Comparison of ENCODE assay signal across 40 cellular contexts in genomic region chr16:770411-770810, GRCh38. TPM values are rescaled to one million over a fixed set of nuclear protein-coding genes. Genes with fewer than 3 reads are reported as not detected.
"Had no signal": no experiment of that assay in that cellular context is flagged by ENCODE, and none has a peak within 500 bp of the region (broad histone marks: within the 10 kb centered on the region; RNA-seq: fewer than 3 reads in every experiment).

No MANE protein-coding gene starts in this region.

- H3K4me1 Mint-ChIP-seq: activated B cell treated with CpG ODN at 0.5 μM for 24 hours; activated CD4-positive, alpha-beta T cell treated with anti-CD3 and anti-CD28 coated beads, Interleukin-2, amount 10 ng/mL, durations not matched to agents 24 days and 14 days; activated naive CD8-positive, alpha-beta T cell treated with anti-CD3 and anti-CD28 coated beads for 36 hours; activated T-helper 17 cell treated with anti-CD3 and anti-CD28 coated beads, Interleukin-2, amount 50 U/mL, for 72 hours had no signal

- H3K4me3 Mint-ChIP-seq: activated B cell treated with CpG ODN at 0.5 μM for 24 hours; activated CD4-positive, alpha-beta memory T cell treated with anti-CD3 and anti-CD28 coated beads for 36 hours; activated CD4-positive, alpha-beta T cell treated with anti-CD3 and anti-CD28 coated beads, Interleukin-2, amount 10 ng/mL, durations not matched to agents 24 days and 14 days; activated CD8-positive, alpha-beta T cell treated with anti-CD3 and anti-CD28 coated beads for 36 hours; activated naive CD4-positive, alpha-beta T cell treated with anti-CD3 and anti-CD28 coated beads for 36 hours; activated naive CD8-positive, alpha-beta T cell treated with anti-CD3 and anti-CD28 coated beads for 36 hours; activated T-cell treated with anti-CD3 and anti-CD28 coated beads, Interleukin-2, amount 50 U/mL, for 4 hours; activated T-cell treated with anti-CD3 and anti-CD28 coated beads, Interleukin-2, amount 50 U/mL, for 72 hours; activated T-helper 1 cell treated with anti-CD3 and anti-CD28 coated beads, Interleukin-12 subunit alpha, Interleukin-12 subunit beta, Interleukin-2, Interleukin-4 antibody, amounts not matched to agents 30 ng/mL and 10 ng/mL and 1 ng/mL, durations not matched to agents 14 hours and 24 hours and 36 hours; activated T-helper 17 cell treated with anti-CD3 and anti-CD28 coated beads, Interleukin-2, amount 50 U/mL, for 72 hours; T-helper 1 cell treated with Interleukin-12 subunit alpha and Interleukin-12 subunit beta and Interleukin-4 antibody, amounts not matched to agents 30 μg/mL and 1 μg/mL, for 36 hours; T-helper 2 cell treated with Interferon-gamma antibody and Interleukin-4, amounts not matched to agents 5 μg/mL and 100 μg/mL, for 36 hours had no signal

- FAIRE-seq: astrocyte, TTC549 had no signal

- H3K27ac ChIP-seq: adrenal gland, body of pancreas, brain microvascular endothelial cell, breast epithelium, VCaP had no signal

- H3K36me3 ChIP-seq: adrenal gland, brain microvascular endothelial cell, breast epithelium had no signal

- DNase-seq: activated B cell treated with CpG ODN at 0.5 μM for 24 hours; activated CD4-positive, alpha-beta memory T cell treated with anti-CD3 and anti-CD28 coated beads for 36 hours; activated CD4-positive, alpha-beta T cell treated with anti-CD3 and anti-CD28 coated beads for 4 hours; activated CD4-positive, alpha-beta T cell treated with anti-CD3 and anti-CD28 coated beads, Interleukin-2, amount 10 ng/mL, durations not matched to agents 24 days and 14 days; activated CD4-positive, alpha-beta T cell treated with anti-CD3 and anti-CD28 coated beads, Interleukin-2, amount 50 U/mL, for 1 hour; activated CD4-positive, alpha-beta T cell treated with anti-CD3 and anti-CD28 coated beads, Interleukin-2, amount 50 U/mL, for 4 hours; activated CD4-positive, CD25-positive, alpha-beta regulatory T cell treated with anti-CD3 and anti-CD28 coated beads, Interleukin-2, amount 50 U/mL, for 72 hours; activated CD8-positive, alpha-beta memory T cell treated with anti-CD3 and anti-CD28 coated beads, Interleukin-2, amount 50 U/mL, for 4 hours; activated CD8-positive, alpha-beta T cell treated with anti-CD3 and anti-CD28 coated beads for 36 hours; activated effector memory CD4-positive, alpha-beta T cell treated with anti-CD3 and anti-CD28 coated beads, Interleukin-2, amount 50 U/mL, for 16 hours; activated gamma-delta T cell treated with Interleukin-2 at 50 U/mL for 16 hours; activated naive CD4-positive, alpha-beta T cell; activated naive CD4-positive, alpha-beta T cell treated with anti-CD3 and anti-CD28 coated beads for 36 hours; activated naive CD4-positive, alpha-beta T cell treated with anti-CD3 and anti-CD28 coated beads, Interleukin-2, amount 50 U/mL, for 16 hours; activated naive CD8-positive, alpha-beta T cell treated with anti-CD3 and anti-CD28 coated beads for 36 hours; activated T-cell treated with anti-CD3 and anti-CD28 coated beads for 4 hours; activated T-cell treated with anti-CD3 and anti-CD28 coated beads, Interleukin-2, amount 50 U/mL, for 1 hour; activated T-cell treated with anti-CD3 and anti-CD28 coated beads, Interleukin-2, amount 50 U/mL, for 4 hours; activated T-cell treated with anti-CD3 and anti-CD28 coated beads, Interleukin-2, amount 50 U/mL, for 72 hours; adrenal gland; amniotic stem cell; aorta; body of pancreas; brain microvascular endothelial cell; central memory CD4-positive, alpha-beta T cell; SW 1271; T-helper 1 cell; T-helper 2 cell; T-helper 9 cell had no signal

- H3K4me3 ChIP-seq: adrenal gland, body of pancreas, breast epithelium had no signal

- H3K27ac Mint-ChIP-seq: activated B cell treated with CpG ODN at 0.5 μM for 24 hours; activated CD4-positive, alpha-beta memory T cell treated with anti-CD3 and anti-CD28 coated beads for 36 hours; activated CD4-positive, alpha-beta T cell treated with anti-CD3 and anti-CD28 coated beads, Interleukin-2, amount 10 ng/mL, durations not matched to agents 24 days and 14 days; activated CD8-positive, alpha-beta T cell treated with anti-CD3 and anti-CD28 coated beads for 36 hours; activated naive CD4-positive, alpha-beta T cell treated with anti-CD3 and anti-CD28 coated beads for 36 hours; activated naive CD8-positive, alpha-beta T cell treated with anti-CD3 and anti-CD28 coated beads for 36 hours; activated T-cell treated with anti-CD3 and anti-CD28 coated beads, Interleukin-2, amount 50 U/mL, for 72 hours; activated T-helper 1 cell treated with anti-CD3 and anti-CD28 coated beads, Interleukin-12 subunit alpha, Interleukin-12 subunit beta, Interleukin-2, Interleukin-4 antibody, amounts not matched to agents 30 ng/mL and 10 ng/mL and 1 ng/mL, durations not matched to agents 14 hours and 24 hours and 36 hours; activated T-helper 17 cell treated with anti-CD3 and anti-CD28 coated beads, Interleukin-2, amount 50 U/mL, for 72 hours; T-helper 1 cell treated with Interleukin-12 subunit alpha and Interleukin-12 subunit beta and Interleukin-4 antibody, amounts not matched to agents 30 μg/mL and 1 μg/mL, for 36 hours; T-helper 2 cell treated with Interferon-gamma antibody and Interleukin-4, amounts not matched to agents 5 μg/mL and 100 μg/mL, for 36 hours had no signal

- H3K27me3 Mint-ChIP-seq: activated B cell treated with CpG ODN at 0.5 μM for 24 hours; activated CD4-positive, alpha-beta memory T cell treated with anti-CD3 and anti-CD28 coated beads for 36 hours; activated CD4-positive, alpha-beta T cell treated with anti-CD3 and anti-CD28 coated beads, Interleukin-2, amount 10 ng/mL, durations not matched to agents 24 days and 14 days; activated CD8-positive, alpha-beta T cell treated with anti-CD3 and anti-CD28 coated beads for 36 hours; activated naive CD8-positive, alpha-beta T cell treated with anti-CD3 and anti-CD28 coated beads for 36 hours; activated T-helper 17 cell treated with anti-CD3 and anti-CD28 coated beads, Interleukin-2, amount 50 U/mL, for 72 hours had no signal

- H3K36me3 Mint-ChIP-seq: activated CD4-positive, alpha-beta memory T cell treated with anti-CD3 and anti-CD28 coated beads for 36 hours; activated naive CD4-positive, alpha-beta T cell treated with anti-CD3 and anti-CD28 coated beads, Interleukin-2, amount 50 U/mL, for 72 hours; activated naive CD8-positive, alpha-beta T cell treated with anti-CD3 and anti-CD28 coated beads for 36 hours had no signal

- ATAC-seq: activated CD8-positive, alpha-beta T cell treated with anti-CD3 and anti-CD28 coated beads for 36 hours; activated naive CD4-positive, alpha-beta T cell treated with anti-CD3 and anti-CD28 coated beads, Interleukin-2, amount 50 U/mL, for 72 hours; activated T-cell treated with anti-CD3 and anti-CD28 coated beads, Interleukin-2, amount 50 U/mL, for 4 hours; activated T-cell treated with anti-CD3 and anti-CD28 coated beads, Interleukin-2, amount 50 U/mL, for 72 hours; activated T-helper 17 cell treated with anti-CD3 and anti-CD28 coated beads, Interleukin-2, amount 50 U/mL, for 72 hours; body of pancreas had no signal

- H3K4me1 ChIP-seq: adrenal gland, body of pancreas, breast epithelium had no signal

- H3K9me3 Mint-ChIP-seq: activated B cell treated with CpG ODN at 0.5 μM for 24 hours; activated CD4-positive, alpha-beta memory T cell treated with anti-CD3 and anti-CD28 coated beads for 36 hours; activated CD4-positive, alpha-beta T cell treated with anti-CD3 and anti-CD28 coated beads, Interleukin-2, amount 10 ng/mL, durations not matched to agents 24 days and 14 days; activated CD8-positive, alpha-beta T cell treated with anti-CD3 and anti-CD28 coated beads for 36 hours; activated naive CD4-positive, alpha-beta T cell treated with anti-CD3 and anti-CD28 coated beads for 36 hours; activated naive CD4-positive, alpha-beta T cell treated with anti-CD3 and anti-CD28 coated beads, Interleukin-2, amount 50 U/mL, for 72 hours; activated naive CD8-positive, alpha-beta T cell treated with anti-CD3 and anti-CD28 coated beads for 36 hours; activated T-cell treated with anti-CD3 and anti-CD28 coated beads, Interleukin-2, amount 50 U/mL, for 4 hours; activated T-cell treated with anti-CD3 and anti-CD28 coated beads, Interleukin-2, amount 50 U/mL, for 72 hours; activated T-helper 1 cell treated with anti-CD3 and anti-CD28 coated beads, Interleukin-12 subunit alpha, Interleukin-12 subunit beta, Interleukin-2, Interleukin-4 antibody, amounts not matched to agents 30 ng/mL and 10 ng/mL and 1 ng/mL, durations not matched to agents 14 hours and 24 hours and 36 hours; activated T-helper 17 cell treated with anti-CD3 and anti-CD28 coated beads, Interleukin-2, amount 50 U/mL, for 72 hours; T-helper 1 cell treated with Interleukin-12 subunit alpha and Interleukin-12 subunit beta and Interleukin-4 antibody, amounts not matched to agents 30 μg/mL and 1 μg/mL, for 36 hours; T-helper 2 cell treated with Interferon-gamma antibody and Interleukin-4, amounts not matched to agents 5 μg/mL and 100 μg/mL, for 36 hours had no signal

- H3K9me3 ChIP-seq: adrenal gland, body of pancreas, breast epithelium had no signal

- H3K27me3 ChIP-seq: adrenal gland, body of pancreas, brain microvascular endothelial cell had no signal

RNA-seq across cellular contexts. Expression of gene MSLN, which starts 9.9 kb away (rescaled TPM):
- total RNA-seq: activated B cell treated with CpG ODN at 0.5 μM for 24 hours; activated CD4-positive, alpha-beta memory T cell treated with anti-CD3 and anti-CD28 coated beads for 36 hours; activated CD4-positive, alpha-beta T cell treated with anti-CD3 and anti-CD28 coated beads, Interleukin-2, amount 10 ng/mL, durations not matched to agents 24 days and 14 days; activated CD8-positive, alpha-beta memory T cell treated with anti-CD3 and anti-CD28 coated beads for 36 hours; activated CD8-positive, alpha-beta T cell treated with anti-CD3 and anti-CD28 coated beads for 36 hours; activated naive CD4-positive, alpha-beta T cell treated with anti-CD3 and anti-CD28 coated beads for 36 hours; activated naive CD4-positive, alpha-beta T cell treated with anti-CD3 and anti-CD28 coated beads, Interleukin-2, amount 50 U/mL, for 72 hours; activated naive CD8-positive, alpha-beta T cell treated with anti-CD3 and anti-CD28 coated beads for 36 hours; activated T-cell treated with anti-CD3 and anti-CD28 coated beads, Interleukin-2, amount 50 U/mL, for 72 hours; activated T-helper 1 cell treated with anti-CD3 and anti-CD28 coated beads, Interleukin-12 subunit alpha, Interleukin-12 subunit beta, Interleukin-2, Interleukin-4 antibody, amounts not matched to agents 30 ng/mL and 10 ng/mL and 1 ng/mL, durations not matched to agents 14 hours and 24 hours and 36 hours; activated T-helper 17 cell treated with anti-CD3 and anti-CD28 coated beads, Interleukin-2, amount 50 U/mL, for 72 hours; astrocyte; cardiac septum had no signal

RNA-seq across cellular contexts. Expression of gene GNG13, which starts 30.1 kb away (rescaled TPM):
- total RNA-seq: activated B cell treated with CpG ODN at 0.5 μM for 24 hours; activated CD4-positive, alpha-beta memory T cell treated with anti-CD3 and anti-CD28 coated beads for 36 hours; activated CD4-positive, alpha-beta T cell treated with anti-CD3 and anti-CD28 coated beads, Interleukin-2, amount 10 ng/mL, durations not matched to agents 24 days and 14 days; activated CD8-positive, alpha-beta memory T cell treated with anti-CD3 and anti-CD28 coated beads for 36 hours; activated CD8-positive, alpha-beta T cell treated with anti-CD3 and anti-CD28 coated beads for 36 hours; activated naive CD4-positive, alpha-beta T cell treated with anti-CD3 and anti-CD28 coated beads for 36 hours; activated naive CD4-positive, alpha-beta T cell treated with anti-CD3 and anti-CD28 coated beads, Interleukin-2, amount 50 U/mL, for 72 hours; activated naive CD8-positive, alpha-beta T cell treated with anti-CD3 and anti-CD28 coated beads for 36 hours; activated T-cell treated with anti-CD3 and anti-CD28 coated beads, Interleukin-2, amount 50 U/mL, for 4 hours; activated T-cell treated with anti-CD3 and anti-CD28 coated beads, Interleukin-2, amount 50 U/mL, for 72 hours; activated T-helper 1 cell treated with anti-CD3 and anti-CD28 coated beads, Interleukin-12 subunit alpha, Interleukin-12 subunit beta, Interleukin-2, Interleukin-4 antibody, amounts not matched to agents 30 ng/mL and 10 ng/mL and 1 ng/mL, durations not matched to agents 14 hours and 24 hours and 36 hours; activated T-helper 17 cell treated with anti-CD3 and anti-CD28 coated beads, Interleukin-2, amount 50 U/mL, for 72 hours; adrenal gland; aorta; astrocyte; body of pancreas; breast epithelium; cardiac septum had no signal
- polyA plus RNA-seq: adrenal gland, aorta had no signal
